In the genomic region with DNA sequence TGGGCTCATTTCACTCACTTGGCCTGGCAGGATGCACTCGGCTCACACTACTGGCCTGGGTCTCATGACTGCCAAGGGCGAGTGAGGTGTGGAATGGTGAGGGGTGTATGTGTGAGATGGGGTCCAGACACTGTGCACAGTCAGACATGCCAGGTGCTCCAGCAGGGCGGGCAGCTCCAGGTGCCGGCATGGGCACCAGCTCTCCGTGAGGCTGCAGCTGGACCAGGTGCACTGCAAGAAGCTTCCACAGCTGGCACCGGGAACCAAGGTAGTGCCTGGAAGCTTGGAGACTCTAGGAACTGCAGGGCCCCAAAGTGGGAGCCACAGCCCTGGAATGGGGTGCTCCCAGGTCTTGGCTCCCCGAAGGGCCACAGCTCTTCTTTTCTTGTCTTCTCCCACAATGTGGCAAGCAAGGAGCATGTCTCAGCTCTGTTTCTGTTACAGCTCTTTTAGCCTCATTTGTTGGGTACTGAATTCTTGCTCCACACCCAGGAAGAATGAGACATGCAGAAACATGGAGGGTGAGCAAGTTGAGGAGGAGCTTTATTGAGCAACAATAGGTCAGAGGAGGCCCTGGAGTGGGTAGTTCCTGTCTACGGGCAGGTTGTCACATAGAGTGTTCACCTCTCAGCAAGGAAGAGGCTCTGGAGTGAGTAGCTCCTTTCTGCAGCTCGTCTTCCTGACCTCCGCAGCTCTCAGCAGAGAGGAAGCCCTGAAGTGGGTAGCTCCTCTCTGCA, we compare ENCODE assay signal across 26 cellular contexts.
"Had no signal": no experiment of that assay in that cellular context is flagged by ENCODE, and none has a peak within 500 bp of the region (broad histone marks: within the 10 kb centered on the region; RNA-seq: fewer than 3 reads in every experiment).

No MANE protein-coding gene starts in this region.

- H3K27me3 ChIP-seq: gastrocnemius medialis, heart left ventricle, hepatocyte, suprapubic skin, transverse colon had no signal

- H3K27ac ChIP-seq: coronary artery, gastrocnemius medialis, heart left ventricle, hepatocyte, left ventricle myocardium inferior, lower lobe of right lung, parathyroid adenoma, suprapubic skin, transverse colon had no signal

- DNase-seq: dermis blood vessel endothelial cell; effector memory CD4-positive, alpha-beta T cell; foreskin fibroblast; gastrocnemius medialis; heart left ventricle; left colon; left ventricle myocardium inferior; lower lobe of right lung; mesenchymal stem cell; mucosa of descending colon; naive B cell; stimulated activated CD4-positive, alpha-beta T cell treated with anti-CD3 and anti-CD28 coated beads, Interleukin-12 subunit alpha, Interleukin-12 subunit beta, amount 100 ng/mL, for 4 hours; stimulated activated CD4-positive, alpha-beta T cell treated with anti-CD3 and anti-CD28 coated beads, Interleukin-1b, Interleukin-23, amount 100 ng/mL, for 48 hours; stimulated activated CD4-positive, alpha-beta T cell treated with anti-CD3 and anti-CD28 coated beads, Interleukin-4, amount 100 ng/mL, for 1 hour; stimulated activated CD8-positive, alpha-beta memory T cell treated with anti-CD3 and anti-CD28 coated beads, Interleukin-4, amount 100 ng/mL, for 48 hours; stimulated activated naive CD4-positive, alpha-beta T cell; stimulated activated naive CD8-positive, alpha-beta T cell treated with anti-CD3 and anti-CD28 coated beads, Interleukin-15, amount 100 ng/mL, for 72 hours; transverse colon had no signal

- H3K36me3 ChIP-seq: gastrocnemius medialis, heart left ventricle, left ventricle myocardium inferior, lower lobe of right lung, suprapubic skin, transverse colon had no signal

- H3K9me3 ChIP-seq: gastrocnemius medialis, left ventricle myocardium inferior, lower lobe of right lung, mucosa of descending colon, suprapubic skin, transverse colon had no signal

- H3K9ac ChIP-seq: parathyroid adenoma had no signal

- H3K4me1 ChIP-seq: gastrocnemius medialis, heart left ventricle, left ventricle myocardium inferior, lower lobe of right lung, parathyroid adenoma, suprapubic skin, transverse colon had no signal

- H3K4me3 ChIP-seq: coronary artery, gastrocnemius medialis, heart left ventricle, hepatocyte, left ventricle myocardium inferior, lower lobe of right lung, mucosa of descending colon, smooth muscle cell, suprapubic skin, transverse colon had no signal

- FAIRE-seq: endometrium had no signal

- ATAC-seq: gastrocnemius medialis; heart left ventricle; left colon; mucosa of descending colon; natural killer cell treated with Interleukin-12 subunit alpha and Interleukin-12 subunit beta and Interleukin-15 and Interleukin-18, amount 100 ng/mL, for 72 hours; sciatic nerve; stimulated activated naive CD8-positive, alpha-beta T cell treated with anti-CD3 and anti-CD28 coated beads, Interleukin-15, amount 100 ng/mL, for 72 hours had no signal
